Comparison of ENCODE assay signal across 11 cellular contexts in the genomic region with DNA sequence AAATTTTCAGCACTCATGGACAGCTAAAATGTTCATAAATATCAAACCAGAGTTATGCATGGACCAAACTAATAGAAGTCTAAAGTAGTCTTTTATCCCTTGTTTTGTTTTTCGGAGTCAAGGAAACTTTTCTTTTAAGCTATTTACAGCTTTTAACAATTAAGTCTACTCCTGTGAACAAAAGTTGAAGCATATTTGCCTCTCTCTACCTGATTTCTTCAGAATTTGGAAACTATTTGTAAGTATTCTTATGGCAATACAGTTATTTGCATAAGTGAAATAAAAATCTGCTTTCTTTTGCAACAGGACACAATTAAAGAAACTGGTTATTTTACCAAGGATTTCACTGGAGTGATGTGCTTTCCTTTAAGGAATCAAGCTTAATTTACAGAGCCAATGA.
"Had no signal": no experiment of that assay in that cellular context is flagged by ENCODE, and none has a peak within 500 bp of the region (broad histone marks: within the 10 kb centered on the region; RNA-seq: fewer than 3 reads in every experiment).

No MANE protein-coding gene starts in this region.

- H3K9ac ChIP-seq: KMS-11 had no signal

- H3K4me2 ChIP-seq: GM23338, KMS-11 had no signal

- ATAC-seq: GM23338 had no signal

- DNase-seq: H9, HCEC 1CT, HFFc6, IMR-90, Karpas-422, KBM-7 had no signal

- H3K4me3 ChIP-seq: GM23338 had no signal

- H3K27ac ChIP-seq: KMS-11 had no signal

- FAIRE-seq: H1, H54, HTR-8/SVneo had no signal
